9 cellular contexts compared by ENCODE assay signal in genomic region chrX:53280316-53280702, GRCh38. TPM values are rescaled to one million over a fixed set of nuclear protein-coding genes. Genes with fewer than 3 reads are reported as not detected.
DNase-seq lines count a peak whose midpoint lies in the region; ATAC-seq and TF ChIP-seq lines count a peak whose summit lies in the region.
"Had no signal": no experiment of that assay in that cellular context is flagged by ENCODE, and none has a peak within 500 bp of the region (broad histone marks: within the 10 kb centered on the region; RNA-seq: fewer than 3 reads in every experiment).

No MANE protein-coding gene starts in this region.

- H3K4me3 ChIP-seq in left ventricle myocardium inferior: peak overlapping the region; percentile 65
- H3K4me3 ChIP-seq in adipocyte (ENCODE audit: low read length): peak overlapping the region; percentile 78
- H3K4me3 ChIP-seq in mucosa of descending colon: no peak overlapping the region
- peak overlapping the region; percentile 37 for H3K4me3 ChIP-seq in urinary bladder (ENCODE audit: low read depth, low read length)

- 71% methylated on average over 5 of the region's 5 CpGs for WGBS in urinary bladder

- H3K36me3 ChIP-seq in left ventricle myocardium inferior: no peaks in the 10 kb centered on the region
- no peaks in the 10 kb centered on the region for H3K36me3 ChIP-seq in adipocyte (ENCODE audit: control insufficient read depth, insufficient read depth, low read length, severe bottlenecking)
- H3K36me3 ChIP-seq in mucosa of descending colon (ENCODE audit: low read depth): no peaks in the 10 kb centered on the region
- H3K36me3 ChIP-seq in urinary bladder (ENCODE audit: insufficient read depth): no peaks in the 10 kb centered on the region

- H3K9me3 ChIP-seq in left ventricle myocardium inferior (replicated peaks) (no peaks in the 10 kb centered on the region), adipocyte (ENCODE audit: control insufficient read depth, low read length) (no peaks in the 10 kb centered on the region), mucosa of descending colon (no peaks in the 10 kb centered on the region)

- no peaks in the 10 kb centered on the region for H3K27me3 ChIP-seq in left ventricle myocardium inferior (ENCODE audit: low read depth)
- H3K27me3 ChIP-seq in adipocyte (replicated peaks; ENCODE audit: control insufficient read depth, insufficient read depth, low read length): peaks cover 16% of the 10 kb centered on the region

- intact Hi-C loops in left ventricle myocardium inferior (cut with micrococcal nuclease): no loop called here
- intact Hi-C loops in left ventricle myocardium superior (cut with micrococcal nuclease): no loop called here
- intact Hi-C loops in mucosa of descending colon (cut with DNase I, micrococcal nuclease): no loop called here

- no peak for DNase-seq in left ventricle myocardium inferior
- no peak for DNase-seq in left ventricle myocardium superior
- DNase-seq in adipocyte (ENCODE audit: low read depth): no peak
- no peak for DNase-seq in mucosa of descending colon
- DNase-seq: stimulated activated CD4-positive, alpha-beta T cell treated with anti-CD3 and anti-CD28 coated beads, Interleukin-12 subunit alpha, Interleukin-12 subunit beta, amount 100 ng/mL, for 4 hours had no signal

- no peak for TF ChIP-seq CTCF in left ventricle myocardium inferior (IDR thresholded peaks at IDR 0.05; ENCODE audit: borderline replicate concordance)
- no peak for TF ChIP-seq CTCF in mucosa of descending colon (IDR thresholded peaks at IDR 0.05)

- H3K4me1 ChIP-seq in left ventricle myocardium inferior: peaks cover 36% of the 10 kb centered on the region
- peaks cover 31% of the 10 kb centered on the region for H3K4me1 ChIP-seq in adipocyte (ENCODE audit: control insufficient read depth, insufficient read depth, low read length)
- no peaks in the 10 kb centered on the region for H3K4me1 ChIP-seq in mucosa of descending colon (ENCODE audit: low read depth)
- no peaks in the 10 kb centered on the region for H3K4me1 ChIP-seq in urinary bladder (ENCODE audit: insufficient read depth)

- H3K9ac ChIP-seq in adipocyte (ENCODE audit: low read length): no peak overlapping the region

- no peak for ATAC-seq in left ventricle myocardium superior
- ATAC-seq in mucosa of descending colon: peak; percentile 1
- no peak for ATAC-seq in HG03432 (IDR thresholded peaks at IDR 0.05; ENCODE audit: unreplicated experiment)
- no peak for ATAC-seq in GM19324 (IDR thresholded peaks at IDR 0.05; ENCODE audit: low FRiP score, unreplicated experiment)
- no peak for ATAC-seq in GM18858 (IDR thresholded peaks at IDR 0.05; ENCODE audit: unreplicated experiment)

- H3K27ac ChIP-seq in left ventricle myocardium inferior (replicated peaks): peak overlapping the region; percentile 83
- H3K27ac ChIP-seq in urinary bladder (ENCODE audit: low read depth): no peak overlapping the region

RNA-seq across cellular contexts. Expression of gene IQSEC2, which starts 1.1 kb away (rescaled TPM):
- total RNA-seq in left ventricle myocardium inferior: 17.1 TPM
- 12.0 TPM for total RNA-seq in left ventricle myocardium superior
- total RNA-seq in mucosa of descending colon: 10 to 100 TPM; 28.0 to 39.3 (median 30.9) TPM
- total RNA-seq in urinary bladder: 6.6 TPM
- 15.7 TPM for polyA plus RNA-seq in urinary bladder

RNA-seq across cellular contexts. Expression of gene KDM5C, which starts 55.3 kb away (rescaled TPM):
- total RNA-seq in left ventricle myocardium inferior (35.6 TPM), left ventricle myocardium superior (33.7 TPM), mucosa of descending colon (100 to 1,000 TPM in 1 of 3 donors, 10 to 100 TPM in 2; 74.5 to 109 (median 80.2) TPM), urinary bladder (76.7 TPM)
- 33.1 TPM for polyA plus RNA-seq in urinary bladder
